8 cellular contexts compared by ENCODE assay signal in genomic region chr19:58559275-58560006, GRCh38. TPM values are rescaled to one million over a fixed set of nuclear protein-coding genes. Genes with fewer than 3 reads are reported as not detected.
DNase-seq lines count a peak whose midpoint lies in the region; ATAC-seq, FAIRE-seq and TF ChIP-seq lines count a peak whose summit lies in the region.

No MANE protein-coding gene starts in this region.

- peak overlapping the region; percentile 21 for H2AFZ ChIP-seq in endothelial cell of umbilical vein (ENCODE audit: low read depth, low read length)

- FAIRE-seq in endothelial cell of umbilical vein (lab: Jason Lieb, UNC), result no peak

- peak overlapping the region; percentile 70 for H3K4me2 ChIP-seq in endothelial cell of umbilical vein (ENCODE audit: insufficient read depth, low read length)

- peak; percentile 11 for ATAC-seq in HG03342 (IDR thresholded peaks at IDR 0.05; ENCODE audit: unreplicated experiment)
- ATAC-seq in stimulated activated naive B cell treated with anti-CD40 and anti-IgM and Interleukin-4, amounts not matched to agents 10 μg/mL and 1 μg/mL and 100 μg/mL, for 72 hours (replicated peaks), result peak; percentile 31 to 34
- ATAC-seq in HG03135 (IDR thresholded peaks at IDR 0.05; ENCODE audit: unreplicated experiment), result no peak

- no peaks in the 10 kb centered on the region for H3K9me3 Mint-ChIP-seq in stimulated activated naive B cell treated with anti-CD40 and anti-IgM and Interleukin-4, amounts not matched to agents 10 μg/mL and 1 μg/mL and 100 μg/mL, for 72 hours

- H3K9me3 ChIP-seq in endothelial cell of umbilical vein (replicated peaks; ENCODE audit: control insufficient read depth, insufficient read depth, low read length), result no peaks in the 10 kb centered on the region

- H3K4me3 ChIP-seq in GM08714 (ENCODE audit: low read length) (peak overlapping the region; percentile 86), endothelial cell of umbilical vein (replicated peaks in 1 of 3; ENCODE audit: insufficient read depth in 1 of 3, low read depth in 1 of 3, low read length in 3 of 3) (peak overlapping the region; percentile 20 to 63 (median 57))

- POLR2A ChIA-PET in endothelial cell of umbilical vein (lab: Charles Lee), result interaction anchor here (1.4 kb wide), 1 partner anchor 15 kb away, joined by 3 read pairs; no protein-coding TSS in a partner anchor

- peak overlapping the region; percentile 100 for H3K27ac Mint-ChIP-seq in stimulated activated naive B cell treated with anti-CD40 and anti-IgM and Interleukin-4, amounts not matched to agents 10 μg/mL and 1 μg/mL and 100 μg/mL, for 72 hours

- TF ChIP-seq CTCF in endothelial cell of umbilical vein (IDR thresholded peaks at IDR 0.05; ENCODE audit: extremely low read depth in 1 of 2, insufficient read depth in 1 of 2, low read depth in 1 of 2, low read length in 2 of 2), result no peak

- H4K20me1 ChIP-seq in endothelial cell of umbilical vein (replicated peaks; ENCODE audit: control insufficient read depth, extremely low read depth, insufficient read depth, low read length), result no peaks in the 10 kb centered on the region

- intact Hi-C loops in endothelial cell of umbilical vein (cut with micrococcal nuclease), result loop anchor here (1.0 kb wide), 4 partner anchors 14 to 172 kb away; partner anchors contain the start of genes MZF1, RPS5, TRIM28 and ZBTB45

- peak; percentile 89 for TF ChIP-seq POLR2A in endothelial cell of umbilical vein (IDR thresholded peaks at IDR 0.05; ENCODE audit: low read depth, low read length)

- H3K27ac ChIP-seq in endothelial cell of umbilical vein (ENCODE audit: insufficient read depth, low read depth, low read length), result peak overlapping the region; percentile 83

- CTCF ChIA-PET in endothelial cell of umbilical vein (lab: Charles Lee), result interaction anchor here (0.6 to 1.0 kb wide), 4 partner anchors 21 to 45 kb away, joined by 3 to 9 read pairs (median 4); partner anchors contain the start of gene ZBTB45

- dilution Hi-C loops in endothelial cell of umbilical vein (cut with MboI; ENCODE audit: extremely low pct_ligation_motif_present, low sequenced_read_pairs), result no loop called here

- peaks cover 56 to 93% of the 10 kb centered on the region in 2 donors for H3K4me1 Mint-ChIP-seq in stimulated activated naive B cell treated with anti-CD40 and anti-IgM and Interleukin-4, amounts not matched to agents 10 μg/mL and 1 μg/mL and 100 μg/mL, for 72 hours

- no peaks in the 10 kb centered on the region for H3K27me3 Mint-ChIP-seq in stimulated activated naive B cell treated with anti-CD40 and anti-IgM and Interleukin-4, amounts not matched to agents 10 μg/mL and 1 μg/mL and 100 μg/mL, for 72 hours

- peak overlapping the region; percentile 97 to 98 for H3K4me3 Mint-ChIP-seq in stimulated activated naive B cell treated with anti-CD40 and anti-IgM and Interleukin-4, amounts not matched to agents 10 μg/mL and 1 μg/mL and 100 μg/mL, for 72 hours

- peak; percentile 87 to 92 for DNase-seq in activated CD4-positive, alpha-beta T cell treated with anti-CD3 and anti-CD28 coated beads, Interleukin-2, amount 50 U/mL, for 48 hours
- DNase-seq in endothelial cell of umbilical vein (ENCODE audit: low read depth, low spot score) (peak; percentile 85), middle frontal gyrus (ENCODE audit: extremely low spot score, low spot score) (peak; percentile 84), NCI-H128 (lab: John Stamatoyannopoulos, UW; ENCODE audit: unreplicated experiment) (no peak)
- DNase-seq in stimulated activated naive B cell treated with anti-CD40 and anti-IgM and Interleukin-4, amounts not matched to agents 10 μg/mL and 1 μg/mL and 100 μg/mL, for 72 hours, result peak; percentile 87

- peak overlapping the region; percentile 93 for H3K9ac ChIP-seq in endothelial cell of umbilical vein (replicated peaks; ENCODE audit: extremely low read depth, insufficient read depth, low read length)

- peaks cover 11 to 22% of the 10 kb centered on the region in 2 experiments for H3K27me3 ChIP-seq in endothelial cell of umbilical vein (ENCODE audit: control insufficient read depth in 2 of 2, insufficient read depth in 2 of 2, low read length in 2 of 2)

- peaks cover 42 to 68% of the 10 kb centered on the region in 2 donors for H3K36me3 Mint-ChIP-seq in stimulated activated naive B cell treated with anti-CD40 and anti-IgM and Interleukin-4, amounts not matched to agents 10 μg/mL and 1 μg/mL and 100 μg/mL, for 72 hours

- peaks cover 40% of the 10 kb centered on the region for H3K4me1 ChIP-seq in endothelial cell of umbilical vein (ENCODE audit: control insufficient read depth, extremely low read depth, insufficient read depth, low read length)

- TSS peak; percentile 48 for BruUV-seq in endothelial cell of umbilical vein (replicated peaks; lab: Mats Ljungman, UMichigan)

- peaks cover 23% of the 10 kb centered on the region for H3K79me2 ChIP-seq in endothelial cell of umbilical vein (ENCODE audit: control insufficient read depth, insufficient read depth, low read length)

- H3K36me3 ChIP-seq in endothelial cell of umbilical vein (ENCODE audit: control insufficient read depth in 2 of 2, extremely low read depth in 1 of 2, insufficient read depth in 2 of 2, low read length in 2 of 2), result peaks cover 5 to 10% of the 10 kb centered on the region in 2 experiments

- no peaks in the 10 kb centered on the region for H3K9me1 ChIP-seq in endothelial cell of umbilical vein (replicated peaks; ENCODE audit: control insufficient read depth, extremely low read depth, insufficient read depth, low read length)

TF ChIP-seq in endothelial cell of umbilical vein, 7 proteins besides CTCF, POLR2A, EP300 and RAD21 (continues in another document):
- TF ChIP-seq EZH2 (IDR thresholded peaks at IDR 0.05; ENCODE audit: borderline replicate concordance, low read depth, low read length, severe bottlenecking) (no peak), MYC (IDR thresholded peaks at IDR 0.05; ENCODE audit: low read depth, low read length) (no peak), POLR2AphosphoS5 (IDR thresholded peaks at IDR 0.05; ENCODE audit: insufficient read depth, low read depth, low read length) (peak; percentile 85), GATA2 (IDR thresholded peaks at IDR 0.05; ENCODE audit: insufficient read depth, insufficient read length, low read depth, low read length) (no peak), JUN (IDR thresholded peaks at IDR 0.05; ENCODE audit: borderline replicate concordance, insufficient read depth, insufficient read length, low read depth) (no peak), FOS (IDR thresholded peaks at IDR 0.05; ENCODE audit: borderline replicate concordance, insufficient read depth, low read length) (no peak)

RNA-seq across cellular contexts. Expression of gene UBE2M, which starts 1.0 kb away (rescaled TPM):
- total RNA-seq in endothelial cell of umbilical vein, result 102 and 106 TPM in 2 replicates
- 86.6 and 87.8 TPM in 2 replicates for polyA plus RNA-seq in endothelial cell of umbilical vein
- polyA plus RNA-seq in endothelial cell of umbilical vein (2011; cell fraction: cytosol; rRNA removed), result 88.2 and 98.9 TPM in 2 replicates
- polyA plus RNA-seq in endothelial cell of umbilical vein (2011; cell fraction: nucleus; rRNA removed), result 69.9 and 79.3 TPM in 2 replicates
- 94.9 and 96.3 TPM in 2 replicates for polyA plus RNA-seq in endothelial cell of umbilical vein (2012)
- 81.4 and 123 TPM in 2 replicates for polyA minus RNA-seq in endothelial cell of umbilical vein
- polyA minus RNA-seq in endothelial cell of umbilical vein (2011; cell fraction: cytosol; rRNA and poly(A)+ RNA removed), result 106 TPM
- polyA minus RNA-seq in endothelial cell of umbilical vein (2011; cell fraction: nucleus; rRNA and poly(A)+ RNA removed), result 19.2 and 22.9 TPM in 2 replicates

RNA-seq across cellular contexts. Expression of gene CHMP2A, which starts 4.5 kb away (rescaled TPM):
- total RNA-seq in endothelial cell of umbilical vein, result 96.8 and 105 TPM in 2 replicates
- polyA plus RNA-seq in endothelial cell of umbilical vein, result 126 and 150 TPM in 2 replicates
- 177 and 193 TPM in 2 replicates for polyA plus RNA-seq in endothelial cell of umbilical vein (2011; cell fraction: cytosol; rRNA removed)
- polyA plus RNA-seq in endothelial cell of umbilical vein (2011; cell fraction: nucleus; rRNA removed), result 97.8 and 107 TPM in 2 replicates
- 117 and 164 TPM in 2 replicates for polyA plus RNA-seq in endothelial cell of umbilical vein (2012)
- 114 and 117 TPM in 2 replicates for polyA minus RNA-seq in endothelial cell of umbilical vein
- polyA minus RNA-seq in endothelial cell of umbilical vein (2011; cell fraction: cytosol; rRNA and poly(A)+ RNA removed), result 73.7 TPM
- 19.9 and 22.4 TPM in 2 replicates for polyA minus RNA-seq in endothelial cell of umbilical vein (2011; cell fraction: nucleus; rRNA and poly(A)+ RNA removed)

RNA-seq across cellular contexts. Expression of gene MZF1, which starts 13.7 kb away (rescaled TPM):
- total RNA-seq in endothelial cell of umbilical vein, result 18.8 and 26.4 TPM in 2 replicates
- 30.8 and 39.1 TPM in 2 replicates for polyA plus RNA-seq in endothelial cell of umbilical vein
- polyA plus RNA-seq in endothelial cell of umbilical vein (2011; cell fraction: cytosol; rRNA removed), result 5.7 and 9.6 TPM in 2 replicates
- polyA plus RNA-seq in endothelial cell of umbilical vein (2011; cell fraction: nucleus; rRNA removed), result 132 and 152 TPM in 2 replicates
- polyA plus RNA-seq in endothelial cell of umbilical vein (2012), result 10.1 and 10.9 TPM in 2 replicates
- polyA minus RNA-seq in endothelial cell of umbilical vein, result 18.9 and 19.7 TPM in 2 replicates
- polyA minus RNA-seq in endothelial cell of umbilical vein (2011; cell fraction: cytosol; rRNA and poly(A)+ RNA removed), result 12.1 TPM
- 34.9 and 36.9 TPM in 2 replicates for polyA minus RNA-seq in endothelial cell of umbilical vein (2011; cell fraction: nucleus; rRNA and poly(A)+ RNA removed)

RNA-seq across cellular contexts. Expression of gene TRIM28, which starts 15.6 kb away (rescaled TPM):
- total RNA-seq in endothelial cell of umbilical vein, result 377 and 429 TPM in 2 replicates
- polyA plus RNA-seq in endothelial cell of umbilical vein, result 521 and 593 TPM in 2 replicates
- 366 and 385 TPM in 2 replicates for polyA plus RNA-seq in endothelial cell of umbilical vein (2011; cell fraction: cytosol; rRNA removed)
- 654 and 696 TPM in 2 replicates for polyA plus RNA-seq in endothelial cell of umbilical vein (2011; cell fraction: nucleus; rRNA removed)
- 600 and 631 TPM in 2 replicates for polyA plus RNA-seq in endothelial cell of umbilical vein (2012)
- polyA minus RNA-seq in endothelial cell of umbilical vein, result 702 and 1,022 TPM in 2 replicates
- 571 TPM for polyA minus RNA-seq in endothelial cell of umbilical vein (2011; cell fraction: cytosol; rRNA and poly(A)+ RNA removed)
- polyA minus RNA-seq in endothelial cell of umbilical vein (2011; cell fraction: nucleus; rRNA and poly(A)+ RNA removed), result 298 and 308 TPM in 2 replicates

RNA-seq across cellular contexts. Expression of gene ZBTB45, which starts 39.8 kb away (rescaled TPM):
- total RNA-seq in endothelial cell of umbilical vein, result 21.8 TPM in 2 replicates
- polyA plus RNA-seq in endothelial cell of umbilical vein, result 17.8 and 25.3 TPM in 2 replicates
- 6.6 and 9.8 TPM in 2 replicates for polyA plus RNA-seq in endothelial cell of umbilical vein (2011; cell fraction: cytosol; rRNA removed)
- polyA plus RNA-seq in endothelial cell of umbilical vein (2011; cell fraction: nucleus; rRNA removed), result 10.6 and 12.3 TPM in 2 replicates
- 9.5 and 13.9 TPM in 2 replicates for polyA plus RNA-seq in endothelial cell of umbilical vein (2012)
- polyA minus RNA-seq in endothelial cell of umbilical vein, result 7.1 and 11.5 TPM in 2 replicates
- 7.9 TPM for polyA minus RNA-seq in endothelial cell of umbilical vein (2011; cell fraction: cytosol; rRNA and poly(A)+ RNA removed)
- 10.5 and 18.6 TPM in 2 replicates for polyA minus RNA-seq in endothelial cell of umbilical vein (2011; cell fraction: nucleus; rRNA and poly(A)+ RNA removed)
